ENCODE assay signal across 9 cellular contexts in the genomic region with DNA sequence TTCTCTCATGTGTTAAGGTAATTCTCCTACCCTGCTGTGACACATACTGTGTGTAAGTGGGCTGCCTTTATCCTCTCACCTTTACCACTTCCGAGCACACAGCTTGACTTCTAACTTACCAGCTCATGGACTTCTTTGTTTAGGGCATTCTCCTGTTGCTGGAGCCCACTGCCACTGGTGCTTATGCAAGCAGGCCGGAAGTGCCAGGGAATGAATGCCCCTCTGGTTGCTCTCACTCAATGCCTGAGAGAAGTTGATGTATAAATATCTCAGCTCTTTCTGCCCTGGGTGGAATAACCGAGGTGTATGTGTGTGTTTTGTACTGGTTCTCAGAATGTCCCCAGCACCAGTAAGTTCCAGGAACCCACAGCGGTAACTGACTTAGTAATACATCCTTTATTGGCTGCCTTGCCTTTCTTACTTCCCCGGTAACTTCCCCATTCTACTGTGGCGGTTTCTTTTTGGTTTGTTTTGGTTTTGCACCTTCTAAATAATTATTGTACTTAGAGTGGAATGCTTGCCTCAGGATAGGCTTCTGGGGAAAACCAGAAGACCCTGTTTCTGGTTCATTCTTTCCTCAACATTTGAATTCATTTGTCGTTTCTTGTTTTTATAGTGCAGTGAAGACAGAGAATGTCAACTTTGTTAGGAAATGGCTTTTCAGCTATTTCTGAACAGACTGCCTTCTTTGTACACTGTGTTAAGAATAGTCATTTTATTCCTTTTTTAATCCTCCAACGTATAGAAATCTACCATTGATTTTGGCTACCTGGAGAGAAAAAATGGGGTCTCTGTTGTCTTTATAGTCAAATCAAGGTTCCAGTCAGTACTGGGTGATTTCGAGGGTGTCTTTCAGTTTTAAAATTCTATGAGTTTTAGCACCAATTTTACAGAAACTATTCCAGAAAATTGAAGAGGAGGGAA. TPM values are rescaled to one million over a fixed set of nuclear protein-coding genes. Genes with fewer than 3 reads are reported as not detected.
DNase-seq lines count a peak whose midpoint lies in the region; ATAC-seq and TF ChIP-seq lines count a peak whose summit lies in the region.
"Had no signal": no experiment of that assay in that cellular context is flagged by ENCODE, and none has a peak within 500 bp of the region (broad histone marks: within the 10 kb centered on the region; RNA-seq: fewer than 3 reads in every experiment).

No MANE protein-coding gene starts in this region.

- peak; percentile 96 for ATAC-seq in GM18867 (IDR thresholded peaks at IDR 0.05; ENCODE audit: unreplicated experiment)
- ATAC-seq in HG02763 (IDR thresholded peaks at IDR 0.05; ENCODE audit: unreplicated experiment), result peak; percentile 85
- ATAC-seq in upper lobe of left lung (ENCODE audit: low FRiP score in 2 of 2), result peak in 1 of 2 donors; percentile 61

- no peaks in the 10 kb centered on the region for H3K9me3 ChIP-seq in upper lobe of left lung
- H3K9me3 ChIP-seq: pancreas had no signal

- DNase-seq in NCI-H2081 treated with DMSO at 0.1 percent for 48 hours (lab: John Stamatoyannopoulos, UW) (peak; percentile 27), activated T-cell treated with anti-CD3 and anti-CD28 coated beads for 4 hours (peak; percentile 2), medulla oblongata (ENCODE audit: extremely low spot score) (peak; percentile 17), upper lobe of left lung (peak in 1 of 2 donors; percentile 21), DMS79 (lab: John Stamatoyannopoulos, UW) (no peak), NCI-H128 (lab: John Stamatoyannopoulos, UW; ENCODE audit: unreplicated experiment) (no peak)
- DNase-seq: pancreas had no signal

- no peak for TF ChIP-seq CTCF in upper lobe of left lung (IDR thresholded peaks at IDR 0.05)

- TF ChIP-seq POLR2A in upper lobe of left lung (IDR thresholded peaks at IDR 0.05), result no peak

- peak overlapping the region; percentile 37 to 56 (median 49) for H3K27ac ChIP-seq in upper lobe of left lung
- H3K27ac ChIP-seq: pancreas had no signal

- H3K27me3 ChIP-seq in upper lobe of left lung, result no peaks in the 10 kb centered on the region

- WGBS in upper lobe of left lung, 2 donors, result 32 to 37% methylated on average over 9 of the region's 9 CpGs

- H3K36me3 ChIP-seq in upper lobe of left lung, result no peaks in the 10 kb centered on the region
- H3K36me3 ChIP-seq: pancreas had no signal

- H3K4me1 ChIP-seq in upper lobe of left lung, result no peaks in the 10 kb centered on the region
- H3K4me1 ChIP-seq: pancreas had no signal

- no peak overlapping the region for H3K4me3 ChIP-seq in upper lobe of left lung
- H3K4me3 ChIP-seq: pancreas had no signal

- TF ChIP-seq EP300 in upper lobe of left lung (IDR thresholded peaks at IDR 0.05), result no peak

RNA-seq across cellular contexts. Expression of gene CXorf58, which starts 45.4 kb away (rescaled TPM):
- under 1 TPM in 1 of 6 donors, not detected in 5; 0.11 TPM for total RNA-seq in upper lobe of left lung

RNA-seq across cellular contexts. Expression of gene APOO, which starts 45.5 kb away (rescaled TPM):
- total RNA-seq in upper lobe of left lung, result 10 to 100 TPM in 5 of 6 donors, under 1 TPM in 1; 0.89 to 15.0 (median 12.0) TPM

Comparison
In these comparisons a context has a peak if more than half of its experiments do, and no peak if none do; other contexts are left out.
1. DNase-seq: peak in NCI-H2081 treated with DMSO at 0.1 percent for 48 hours (single experiment), activated T-cell treated with anti-CD3 and anti-CD28 coated beads for 4 hours (single experiment) and medulla oblongata (single experiment); none in DMS79 (single experiment) and NCI-H128 (single experiment).